Comparison of ENCODE assay signal across 12 cellular contexts in genomic region chr4:3345384-3345783, GRCh38. TPM values are rescaled to one million over a fixed set of nuclear protein-coding genes. Genes with fewer than 3 reads are reported as not detected.
DNase-seq lines count a peak whose midpoint lies in the region; TF ChIP-seq lines count a peak whose summit lies in the region.
"Had no signal": no experiment of that assay in that cellular context is flagged by ENCODE, and none has a peak within 500 bp of the region (broad histone marks: within the 10 kb centered on the region; RNA-seq: fewer than 3 reads in every experiment).

No MANE protein-coding gene starts in this region.

- H3K18ac ChIP-seq in neuronal stem cell (ENCODE audit: low read length): no peak overlapping the region

- no peak overlapping the region for H3K4me3 Mint-ChIP-seq in T-helper 2 cell treated with Interferon-gamma antibody and Interleukin-4, amounts not matched to agents 5 μg/mL and 100 μg/mL, for 36 hours
- H3K4me3 Mint-ChIP-seq: CD14-positive monocyte; CD4-positive, alpha-beta memory T cell; H9 had no signal

- peak; percentile 1 for DNase-seq in T-helper 2 cell treated with Interferon-gamma antibody and Interleukin-4, amounts not matched to agents 5 μg/mL and 100 μg/mL, for 36 hours (ENCODE audit: low spot score)
- DNase-seq in T-helper 2 cell: no peak
- DNase-seq in right atrium auricular region (ENCODE audit: low spot score): peak; percentile 54
- DNase-seq in cardiac septum (ENCODE audit: low spot score): no peak
- no peak for DNase-seq in neuronal stem cell (ENCODE audit: low spot score)
- no peak for DNase-seq in activated gamma-delta T cell (lab: John Stamatoyannopoulos, UW)
- DNase-seq in NCI-H526 treated with DMSO at 0.1 percent for 48 hours (lab: John Stamatoyannopoulos, UW): no peak
- DNase-seq: H9 had no signal

- no peak overlapping the region for H2BK12ac ChIP-seq in neuronal stem cell (ENCODE audit: low read length)

- WGBS in neuronal stem cell (ENCODE audit: extremely low coverage in 2 of 2, insufficient read length in 2 of 2, insufficient replicate concordance in 1 of 2), 2 donors: no CpG with 5 or more reads among the region's 5 CpGs

- H2BK120ac ChIP-seq in neuronal stem cell (ENCODE audit: low read depth, low read length): no peak overlapping the region

- H3K36me3 ChIP-seq in right atrium auricular region (no peaks in the 10 kb centered on the region), neuronal stem cell (replicated peaks in 1 of 2; ENCODE audit: control insufficient read depth in 2 of 2, insufficient read depth in 2 of 2, low read length in 2 of 2) (peaks cover 3 to 18% of the 10 kb centered on the region in 2 donors)

- H3K9me3 Mint-ChIP-seq in T-helper 2 cell treated with Interferon-gamma antibody and Interleukin-4, amounts not matched to agents 5 μg/mL and 100 μg/mL, for 36 hours: no peaks in the 10 kb centered on the region
- H3K9me3 Mint-ChIP-seq: CD14-positive monocyte; CD4-positive, alpha-beta memory T cell; H9 had no signal

- H3K9me3 ChIP-seq in right atrium auricular region (no peaks in the 10 kb centered on the region), neuronal stem cell (replicated peaks in 1 of 2; ENCODE audit: control insufficient read depth in 2 of 2, insufficient read depth in 1 of 2, low read depth in 1 of 2, low read length in 2 of 2) (no peaks in the 10 kb centered on the region)
- H3K9me3 ChIP-seq: A549 had no signal

- no peak overlapping the region for H2AK5ac ChIP-seq in neuronal stem cell (ENCODE audit: low read depth, low read length)

- H3K27ac Mint-ChIP-seq in T-helper 2 cell treated with Interferon-gamma antibody and Interleukin-4, amounts not matched to agents 5 μg/mL and 100 μg/mL, for 36 hours: no peak overlapping the region
- H3K27ac Mint-ChIP-seq: CD14-positive monocyte, H9 had no signal

- H2BK15ac ChIP-seq in neuronal stem cell (ENCODE audit: low read length): no peak overlapping the region

- H3K9ac ChIP-seq in neuronal stem cell (ENCODE audit: low read depth, low read length, poor library complexity): peak overlapping the region; percentile 30

- no peak overlapping the region for H3K4me2 ChIP-seq in neuronal stem cell (ENCODE audit: insufficient read depth, low read length, poor library complexity, severe bottlenecking)

- H3K4me3 ChIP-seq in right atrium auricular region: no peak overlapping the region
- H3K4me3 ChIP-seq in neuronal stem cell (ENCODE audit: low read length in 2 of 2): peak overlapping the region in 1 of 2 donors; percentile 66
- H3K4me3 ChIP-seq: A549 had no signal

- H3K4ac ChIP-seq in neuronal stem cell (ENCODE audit: low read length): no peak overlapping the region

- H3K4me1 ChIP-seq in right atrium auricular region: no peaks in the 10 kb centered on the region
- H3K4me1 ChIP-seq in neuronal stem cell (ENCODE audit: control insufficient read depth in 2 of 2, insufficient read depth in 1 of 2, low read depth in 1 of 2, low read length in 2 of 2): peaks cover 4 to 14% of the 10 kb centered on the region in 2 donors

- H3K27me3 ChIP-seq in right atrium auricular region (no peaks in the 10 kb centered on the region), neuronal stem cell (ENCODE audit: control insufficient read depth in 3 of 3, insufficient read depth in 3 of 3, low read depth in 1 of 3, low read length in 3 of 3) (no peaks in the 10 kb centered on the region)

- TF ChIP-seq CTCF in right atrium auricular region (IDR thresholded peaks at IDR 0.05): no peak

- no peak overlapping the region for H3K23ac ChIP-seq in neuronal stem cell (ENCODE audit: low read depth, low read length, poor library complexity)

- H2BK5ac ChIP-seq in neuronal stem cell (ENCODE audit: low read length): no peak overlapping the region

- H3K36me3 Mint-ChIP-seq in T-helper 2 cell treated with Interferon-gamma antibody and Interleukin-4, amounts not matched to agents 5 μg/mL and 100 μg/mL, for 36 hours (ENCODE audit: low read depth): no peaks in the 10 kb centered on the region

- intact Hi-C loops in cardiac septum (cut with DNase I): no loop called here

- H3K79me1 ChIP-seq in neuronal stem cell (ENCODE audit: low read depth, low read length): no peaks in the 10 kb centered on the region

- no peak overlapping the region for H4K8ac ChIP-seq in neuronal stem cell (ENCODE audit: low read depth, low read length)

- no peak overlapping the region for H3K14ac ChIP-seq in neuronal stem cell (ENCODE audit: low read length)

- no peak overlapping the region for H2AFZ ChIP-seq in neuronal stem cell (ENCODE audit: low read length)

- H4K91ac ChIP-seq in neuronal stem cell (ENCODE audit: low read depth, low read length, poor library complexity): no peak overlapping the region

- no peak overlapping the region for H3K27ac ChIP-seq in right atrium auricular region
- no peak overlapping the region for H3K27ac ChIP-seq in neuronal stem cell (replicated peaks; ENCODE audit: low read length)
- H3K27ac ChIP-seq: 22Rv1 had no signal

- H3K4me1 Mint-ChIP-seq in T-helper 2 cell treated with Interferon-gamma antibody and Interleukin-4, amounts not matched to agents 5 μg/mL and 100 μg/mL, for 36 hours (ENCODE audit: low read depth): peaks cover 13% of the 10 kb centered on the region

- H3K27me3 Mint-ChIP-seq in T-helper 2 cell treated with Interferon-gamma antibody and Interleukin-4, amounts not matched to agents 5 μg/mL and 100 μg/mL, for 36 hours (ENCODE audit: low read depth): no peaks in the 10 kb centered on the region
- H3K27me3 Mint-ChIP-seq: CD4-positive, alpha-beta memory T cell had no signal

RNA-seq across cellular contexts. Expression of gene RGS12, which starts 52.6 kb away (rescaled TPM):
- total RNA-seq in right atrium auricular region (1 to 10 TPM; 7.0 to 9.9 TPM), cardiac septum (19.1 TPM)
- polyA plus RNA-seq in neuronal stem cell (2013, experiment 1 of 2): 26.5 TPM
- 27.6 TPM for polyA plus RNA-seq in neuronal stem cell (2013, experiment 2 of 2)

Comparison
In these comparisons a context has a peak if more than half of its experiments do, and no peak if none do; other contexts are left out.
1. DNase-seq: peak in T-helper 2 cell treated with Interferon-gamma antibody and Interleukin-4, amounts not matched to agents 5 μg/mL and 100 μg/mL, for 36 hours (single experiment) and right atrium auricular region (single experiment); none in T-helper 2 cell (0 of 5), cardiac septum (single experiment), neuronal stem cell (single experiment), activated gamma-delta T cell (single experiment) and NCI-H526 treated with DMSO at 0.1 percent for 48 hours (single experiment).